In the genomic region with DNA sequence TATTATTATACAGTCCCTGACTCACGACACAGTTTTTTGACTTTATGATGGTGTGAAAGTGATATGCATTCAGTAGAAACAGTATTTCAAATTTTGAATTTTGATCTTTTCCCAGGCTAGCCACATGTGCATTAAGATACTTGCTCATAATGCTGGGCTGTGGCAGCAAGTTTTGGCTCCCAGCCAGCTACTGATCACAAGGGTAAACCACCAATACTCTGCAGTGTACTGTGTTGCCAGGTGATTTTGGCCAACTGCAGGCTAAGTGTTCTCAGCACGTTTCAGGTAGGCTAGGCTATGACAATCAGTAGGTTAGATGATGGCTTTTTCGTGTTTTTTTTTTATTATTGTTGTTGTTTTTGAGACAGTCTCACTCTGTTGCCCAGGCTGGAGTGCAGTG, we compare ENCODE assay signal across 8 cellular contexts.
DNase-seq lines count a peak whose midpoint lies in the region; ATAC-seq and TF ChIP-seq lines count a peak whose summit lies in the region.

No MANE protein-coding gene starts in this region.

- H3K9me3 ChIP-seq in CD8-positive, alpha-beta T cell (ENCODE audit: low read length) = no peaks in the 10 kb centered on the region
- no peaks in the 10 kb centered on the region for H3K9me3 ChIP-seq in T-helper 17 cell (ENCODE audit: control insufficient read depth, low read length, poor library complexity, severe bottlenecking)

- DNase-seq in CD8-positive, alpha-beta T cell = peak in 3 of 7 experiments; percentile 40 to 51 (median 44)
- peak; percentile 23 for DNase-seq in HT-29 (ENCODE audit: low spot score)
- no peak for DNase-seq in T-helper 17 cell
- peak; percentile 3 for DNase-seq in iPS-NIHi7 (ENCODE audit: extremely low spot score)
- DNase-seq in retina = no peak
- DNase-seq in medulla oblongata (ENCODE audit: extremely low spot score) = no peak
- no peak for DNase-seq in SKM-1 (lab: John Stamatoyannopoulos, UW; ENCODE audit: unreplicated experiment)
- no peak for DNase-seq in H4 (ENCODE audit: low spot score)

- POLR2A ChIA-PET in CD8-positive, alpha-beta T cell (lab: Charles Lee) = interaction anchor here (1.6 kb wide), 1 partner anchor 13 kb away, joined by 4 read pairs; no protein-coding TSS in a partner anchor

- CTCF ChIA-PET in CD8-positive, alpha-beta T cell (lab: Charles Lee) = interaction anchor here (0.6 to 1.3 kb wide), 2 partner anchors 11 to 323 kb away, joined by 4 read pairs; no protein-coding TSS in a partner anchor

- peaks cover 24% of the 10 kb centered on the region for H3K36me3 Mint-ChIP-seq in CD8-positive, alpha-beta T cell
- peaks cover 3% of the 10 kb centered on the region for H3K36me3 Mint-ChIP-seq in T-helper 17 cell (ENCODE audit: low read depth)

- peak; percentile 54 for ATAC-seq in CD8-positive, alpha-beta T cell
- peak; percentile 39 for ATAC-seq in T-helper 17 cell

- no peaks in the 10 kb centered on the region for H3K4me1 ChIP-seq in CD8-positive, alpha-beta T cell (ENCODE audit: insufficient read depth, low read length)

- intact Hi-C loops in CD8-positive, alpha-beta T cell (cut with DNase I, micrococcal nuclease) = no loop called here

- no peak for TF ChIP-seq CTCF in CD8-positive, alpha-beta T cell (IDR thresholded peaks at IDR 0.05)

- peak overlapping the region; percentile 46 for H3K27ac Mint-ChIP-seq in CD8-positive, alpha-beta T cell
- peak overlapping the region; percentile 63 for H3K27ac Mint-ChIP-seq in T-helper 17 cell

- no peaks in the 10 kb centered on the region for H3K27me3 Mint-ChIP-seq in CD8-positive, alpha-beta T cell (ENCODE audit: low read depth)
- H3K27me3 Mint-ChIP-seq in T-helper 17 cell = peaks cover 7% of the 10 kb centered on the region

- H3K27me3 ChIP-seq in CD8-positive, alpha-beta T cell (ENCODE audit: insufficient read depth, low read length) = no peaks in the 10 kb centered on the region

- no peak overlapping the region for H3K27ac ChIP-seq in CD8-positive, alpha-beta T cell (ENCODE audit: low read depth, low read length)

- H3K4me3 ChIP-seq in CD8-positive, alpha-beta T cell (ENCODE audit: low read depth, low read length) = no peak overlapping the region

- H3K9me3 Mint-ChIP-seq in CD8-positive, alpha-beta T cell = no peaks in the 10 kb centered on the region

- H3K36me3 ChIP-seq in CD8-positive, alpha-beta T cell (ENCODE audit: insufficient read depth, low read length) = peaks cover 7% of the 10 kb centered on the region

- peaks cover 6% of the 10 kb centered on the region for H3K4me1 Mint-ChIP-seq in CD8-positive, alpha-beta T cell (ENCODE audit: low read depth)
- H3K4me1 Mint-ChIP-seq in T-helper 17 cell = peaks cover 15% of the 10 kb centered on the region

- no peak overlapping the region for H3K4me3 Mint-ChIP-seq in CD8-positive, alpha-beta T cell
- no peak overlapping the region for H3K4me3 Mint-ChIP-seq in T-helper 17 cell

Comparison
In these comparisons a context has a peak if more than half of its experiments do, and no peak if none do; other contexts are left out.
1. DNase-seq: peak in HT-29 (single experiment) and iPS-NIHi7 (single experiment); none in T-helper 17 cell (0 of 3), retina (single experiment), medulla oblongata (single experiment), SKM-1 (single experiment) and H4 (single experiment).